ENCODE assay signal across 30 cellular contexts in the genomic region with DNA sequence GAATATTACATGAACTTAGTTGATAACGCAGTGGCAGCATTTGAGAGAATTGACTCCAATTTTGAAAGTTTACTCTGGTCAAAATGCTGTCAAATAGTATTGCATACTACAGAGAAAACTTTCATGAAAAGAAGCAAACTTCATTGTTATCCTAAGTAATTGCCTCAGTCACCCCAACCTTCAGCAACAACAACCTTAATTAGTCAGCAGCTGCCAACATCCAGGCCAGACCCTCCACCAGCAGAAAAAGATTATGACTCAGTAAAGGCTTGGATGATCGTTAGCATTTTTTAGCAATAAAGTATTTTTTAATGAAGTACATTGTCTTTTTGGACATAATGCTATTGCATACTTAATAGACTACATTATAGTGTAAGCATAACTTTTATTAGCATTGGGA.
"Had no signal": no experiment of that assay in that cellular context is flagged by ENCODE, and none has a peak within 500 bp of the region (broad histone marks: within the 10 kb centered on the region; RNA-seq: fewer than 3 reads in every experiment).

No MANE protein-coding gene starts in this region.

- H3K27me3 ChIP-seq: ascending aorta, esophagus muscularis mucosa had no signal

- H3K4me3 ChIP-seq: ascending aorta, esophagus muscularis mucosa had no signal

- H3K4me1 ChIP-seq: ascending aorta had no signal

- DNase-seq: activated B cell treated with CpG ODN at 0.5 μM for 24 hours; activated CD4-positive, alpha-beta memory T cell treated with anti-CD3 and anti-CD28 coated beads for 36 hours; activated CD4-positive, alpha-beta T cell treated with anti-CD3 and anti-CD28 coated beads for 48 hours; activated CD4-positive, alpha-beta T cell treated with anti-CD3 and anti-CD28 coated beads, Interleukin-2, amount 50 U/mL, for 1 hour; activated CD8-positive, alpha-beta memory T cell treated with anti-CD3 and anti-CD28 coated beads, Interleukin-2, amount 10 ng/mL, durations not matched to agents 7 days and 5 days; activated CD8-positive, alpha-beta memory T cell treated with anti-CD3 and anti-CD28 coated beads, Interleukin-2, amount 50 U/mL, for 4 hours; activated CD8-positive, alpha-beta T cell treated with anti-CD3 and anti-CD28 coated beads, Interleukin-2, amount 10 ng/mL, durations not matched to agents 7 days and 5 days; activated gamma-delta T cell; activated naive CD4-positive, alpha-beta T cell; activated naive CD4-positive, alpha-beta T cell treated with anti-CD3 and anti-CD28 coated beads, Interleukin-2, amount 10 ng/mL, durations not matched to agents 7 days and 5 days; activated naive CD8-positive, alpha-beta T cell treated with anti-CD3 and anti-CD28 coated beads, Interleukin-2, amount 10 ng/mL, durations not matched to agents 7 days and 5 days; activated T-cell treated with anti-CD3 and anti-CD28 coated beads, Interleukin-2, amount 50 U/mL, for 1 hour; activated T-cell treated with anti-CD3 and anti-CD28 coated beads, Interleukin-2, amount 50 U/mL, for 72 hours; caudate nucleus; cortex of kidney; dermis blood vessel endothelial cell; effector CD4-positive, alpha-beta T cell; effector memory CD8-positive, alpha-beta T cell; erythroblast; foreskin fibroblast; head of caudate nucleus; T-cell; T1000; WERI-Rb-1 had no signal

- H3K9me3 ChIP-seq: ascending aorta had no signal

- H3K36me3 ChIP-seq: ascending aorta, esophagus muscularis mucosa, WERI-Rb-1 had no signal

- H3K27ac ChIP-seq: ascending aorta, esophagus muscularis mucosa, WERI-Rb-1 had no signal

- FAIRE-seq: colon, frontal cortex had no signal

- ATAC-seq: activated CD4-positive, CD25-positive, alpha-beta regulatory T cell treated with anti-CD3 and anti-CD28 coated beads, Interleukin-2, amount 50 U/mL, for 24 hours; activated CD8-positive, alpha-beta memory T cell treated with anti-CD3 and anti-CD28 coated beads, Interleukin-2, amount 10 ng/mL, durations not matched to agents 7 days and 5 days; activated CD8-positive, alpha-beta T cell treated with anti-CD3 and anti-CD28 coated beads, Interleukin-2, amount 10 ng/mL, durations not matched to agents 7 days and 5 days; activated naive CD4-positive, alpha-beta T cell treated with anti-CD3 and anti-CD28 coated beads, Interleukin-2, amount 50 U/mL, for 72 hours; activated T-cell treated with anti-CD3 and anti-CD28 coated beads, Interleukin-2, amount 50 U/mL, for 72 hours; effector memory CD8-positive, alpha-beta T cell; T-cell had no signal
